Comparison of ENCODE assay signal across 21 cellular contexts in genomic region chr7:87105401-87105800, GRCh38.
"Had no signal": no experiment of that assay in that cellular context is flagged by ENCODE, and none has a peak within 500 bp of the region (broad histone marks: within the 10 kb centered on the region; RNA-seq: fewer than 3 reads in every experiment).

No MANE protein-coding gene starts in this region.

- DNase-seq: KBM-7, MV-4-11, NCI-H1048, NCI-H1105, NCI-H1417, NCI-H1436 treated with DMSO at 0.1 percent for 48 hours, NCI-H1694, NCI-H187 treated with DMSO at 0.1 percent for 48 hours, NCI-H2029 treated with DMSO at 0.1 percent for 48 hours, NCI-H2171 treated with DMSO at 0.1 percent for 48 hours, NCI-H345, NCI-H446 treated with DMSO at 0.1 percent for 48 hours, NCI-H510A treated with DMSO at 0.1 percent for 48 hours, NCI-H526, SHP77, SK-N-SH, SW 1271, T-cell had no signal

- H3K9ac ChIP-seq: SK-N-SH had no signal

- H3K27ac Mint-ChIP-seq: IgD-negative memory B cell, T-cell had no signal

- H3K4me3 Mint-ChIP-seq: IgD-negative memory B cell, T-cell had no signal

- H3K27ac ChIP-seq: HL-60, RWPE1 had no signal

- H3K4me2 ChIP-seq: SK-N-SH had no signal

- H3K9me3 ChIP-seq: SK-N-SH had no signal

- ATAC-seq: T-cell had no signal

- H3K36me3 Mint-ChIP-seq: T-cell had no signal

- H3K4me1 Mint-ChIP-seq: IgD-negative memory B cell, T-cell had no signal
